31 cellular contexts compared by ENCODE assay signal in the genomic region with DNA sequence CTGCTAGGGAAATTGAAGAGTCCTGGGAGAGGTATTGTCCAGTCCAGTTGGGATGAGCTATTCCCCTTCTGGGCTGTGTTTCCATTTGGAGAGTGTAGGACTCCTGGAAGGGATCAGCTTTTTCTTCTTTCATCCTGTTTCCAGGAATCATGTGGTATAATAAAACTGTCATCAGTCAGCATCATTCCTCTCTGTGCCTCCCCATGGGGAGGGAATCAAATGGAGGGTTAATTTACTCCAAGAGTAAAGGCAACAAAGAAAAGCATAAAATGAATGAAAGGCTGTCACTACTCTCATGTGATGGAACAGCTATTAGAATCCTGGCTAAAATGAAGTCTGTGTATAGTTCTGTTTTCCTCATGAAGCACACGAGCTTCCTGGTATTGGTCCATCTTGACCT.
"Had no signal": no experiment of that assay in that cellular context is flagged by ENCODE, and none has a peak within 500 bp of the region (broad histone marks: within the 10 kb centered on the region; RNA-seq: fewer than 3 reads in every experiment).

No MANE protein-coding gene starts in this region.

- H3K36me3 Mint-ChIP-seq: naive B cell; naive thymus-derived CD8-positive, alpha-beta T cell; natural killer cell treated with Interleukin-12 subunit alpha and Interleukin-12 subunit beta and Interleukin-15 and Interleukin-18, amount 100 ng/mL, for 72 hours; neural progenitor cell; stimulated activated memory B cell treated with anti-CD40 and anti-IgM and Interleukin-4, amounts not matched to agents 10 μg/mL and 1 μg/mL and 100 μg/mL, for 72 hours had no signal

- ATAC-seq: naive thymus-derived CD8-positive, alpha-beta T cell; natural killer cell treated with Interleukin-12 subunit alpha and Interleukin-12 subunit beta and Interleukin-15 and Interleukin-18, amount 100 ng/mL, for 72 hours; psoas muscle; right cardiac atrium; right lobe of liver; stimulated activated memory B cell treated with anti-CD40 and anti-IgM and Interleukin-4, amounts not matched to agents 10 μg/mL and 1 μg/mL and 100 μg/mL, for 72 hours; stimulated activated naive CD8-positive, alpha-beta T cell treated with anti-CD3 and anti-CD28 coated beads, Interleukin-15, Interleukin-2, amounts not matched to agents 100 U/mL and 50 U/mL, for 24 hours had no signal

- H3K4me1 ChIP-seq: neural progenitor cell, parathyroid adenoma, psoas muscle, right lobe of liver, sigmoid colon, spleen, stomach, thyroid gland, tibial nerve, upper lobe of left lung, vagina had no signal

- H3K27me3 Mint-ChIP-seq: naive B cell; natural killer cell treated with Interleukin-12 subunit alpha and Interleukin-12 subunit beta and Interleukin-15 and Interleukin-18, amount 100 ng/mL, for 72 hours; stimulated activated memory B cell treated with anti-CD40 and anti-IgM and Interleukin-4, amounts not matched to agents 10 μg/mL and 1 μg/mL and 100 μg/mL, for 72 hours had no signal

- H3K4me3 ChIP-seq: neural progenitor cell, ovary, psoas muscle, right lobe of liver, sigmoid colon, smooth muscle cell, spleen, stomach, thoracic aorta, thyroid gland, tibial nerve, upper lobe of left lung, vagina had no signal

- H3K4me3 Mint-ChIP-seq: naive B cell; naive thymus-derived CD8-positive, alpha-beta T cell; natural killer cell treated with Interleukin-12 subunit alpha and Interleukin-12 subunit beta and Interleukin-15 and Interleukin-18, amount 100 ng/mL, for 72 hours; neural progenitor cell; stimulated activated memory B cell treated with anti-CD40 and anti-IgM and Interleukin-4, amounts not matched to agents 10 μg/mL and 1 μg/mL and 100 μg/mL, for 72 hours had no signal

- H3K27ac ChIP-seq: neural progenitor cell, ovary, parathyroid adenoma, psoas muscle, right lobe of liver, sigmoid colon, spleen, stomach, thoracic aorta, thyroid gland, tibial nerve, upper lobe of left lung, vagina had no signal

- H3K4me1 Mint-ChIP-seq: naive B cell; naive thymus-derived CD8-positive, alpha-beta T cell; stimulated activated memory B cell treated with anti-CD40 and anti-IgM and Interleukin-4, amounts not matched to agents 10 μg/mL and 1 μg/mL and 100 μg/mL, for 72 hours had no signal

- H3K27ac Mint-ChIP-seq: naive B cell; naive thymus-derived CD8-positive, alpha-beta T cell; natural killer cell treated with Interleukin-12 subunit alpha and Interleukin-12 subunit beta and Interleukin-15 and Interleukin-18, amount 100 ng/mL, for 72 hours; neural progenitor cell; progenitor cell of endocrine pancreas; stimulated activated memory B cell treated with anti-CD40 and anti-IgM and Interleukin-4, amounts not matched to agents 10 μg/mL and 1 μg/mL and 100 μg/mL, for 72 hours had no signal

- H3K9me3 ChIP-seq: ovary, psoas muscle, right lobe of liver, sigmoid colon, spleen, stomach, thoracic aorta, thyroid gland, tibial nerve, upper lobe of left lung, vagina had no signal

- FAIRE-seq: urothelium cell line had no signal

- H3K9me3 Mint-ChIP-seq: natural killer cell treated with Interleukin-12 subunit alpha and Interleukin-12 subunit beta and Interleukin-15 and Interleukin-18, amount 100 ng/mL, for 72 hours; neural progenitor cell; stimulated activated memory B cell treated with anti-CD40 and anti-IgM and Interleukin-4, amounts not matched to agents 10 μg/mL and 1 μg/mL and 100 μg/mL, for 72 hours had no signal

- H3K36me3 ChIP-seq: neural progenitor cell, ovary, right lobe of liver, sigmoid colon, spleen, stomach, thoracic aorta, thyroid gland, tibial nerve, upper lobe of left lung, vagina had no signal

- DNase-seq: naive B cell; naive thymus-derived CD8-positive, alpha-beta T cell; occipital lobe; ovary; posterior cingulate gyrus; psoas muscle; right cardiac atrium; right lobe of liver; sigmoid colon; spleen; stimulated activated CD4-positive, alpha-beta T cell treated with anti-CD3 and anti-CD28 coated beads, Interleukin-12 subunit alpha, Interleukin-12 subunit beta, amount 100 ng/mL, for 4 hours; stimulated activated CD4-positive, alpha-beta T cell treated with anti-CD3 and anti-CD28 coated beads, Interleukin-1b, Interleukin-23, amount 100 ng/mL, for 48 hours; stimulated activated CD4-positive, alpha-beta T cell treated with anti-CD3 and anti-CD28 coated beads, Interleukin-4, amount 100 ng/mL, for 1 hour; stimulated activated CD4-positive, alpha-beta T cell treated with anti-CD3 and anti-CD28 coated beads, Interleukin-4, amount 100 ng/mL, for 4 hours; stimulated activated CD8-positive, alpha-beta memory T cell treated with anti-CD3 and anti-CD28 coated beads, Interleukin-4, amount 100 ng/mL, for 48 hours; stimulated activated naive CD4-positive, alpha-beta T cell; stimulated activated naive CD8-positive, alpha-beta T cell treated with anti-CD3 and anti-CD28 coated beads, Interleukin-15, Interleukin-2, amounts not matched to agents 100 U/mL and 50 U/mL, for 24 hours; stomach; thyroid gland; trophoblast cell; upper lobe of left lung had no signal

- H3K27me3 ChIP-seq: neural progenitor cell, ovary, right lobe of liver, sigmoid colon, spleen, stomach, thyroid gland, tibial nerve, upper lobe of left lung, vagina had no signal
